ENCODE assay signal across 16 cellular contexts in genomic region chr4:3010998-3011397, GRCh38. TPM values are rescaled to one million over a fixed set of nuclear protein-coding genes. Genes with fewer than 3 reads are reported as not detected.
A peak's percentile ranks its signal among the peaks of the same experiment; 100 is the strongest.
DNase-seq lines count a peak whose midpoint lies in the region; ATAC-seq and TF ChIP-seq lines count a peak whose summit lies in the region.
"Had no signal": no experiment of that assay in that cellular context is flagged by ENCODE, and none has a peak within 500 bp of the region (broad histone marks: within the 10 kb centered on the region; RNA-seq: fewer than 3 reads in every experiment).

No MANE protein-coding gene starts in this region.

- WGBS in adrenal gland, 4 donors, result 73 to 89% (median 84%) methylated on average over 5 of the region's 5 CpGs

- H3K27me3 ChIP-seq in adrenal gland, result no peaks in the 10 kb centered on the region
- H3K27me3 ChIP-seq: BLaER1 treated with 17β-estradiol and CSF1 and Interleukin-3, amounts not matched to agents 10 nM and 100 nM had no signal

- no peaks in the 10 kb centered on the region for H3K36me3 ChIP-seq in adrenal gland (replicated peaks in 1 of 2)
- H3K36me3 ChIP-seq: BLaER1 treated with 17β-estradiol and CSF1 and Interleukin-3, amounts not matched to agents 10 nM and 100 nM had no signal

- H3K4me3 ChIP-seq in adrenal gland (no peak overlapping the region), fibroblast of pulmonary artery (replicated peaks; ENCODE audit: low read depth, low read length) (no peak overlapping the region)
- H3K4me3 ChIP-seq: BLaER1 treated with 17β-estradiol and CSF1 and Interleukin-3, amounts not matched to agents 10 nM and 100 nM had no signal

- TF ChIP-seq CTCF in adrenal gland (IDR thresholded peaks at IDR 0.05) (no peak), fibroblast of pulmonary artery (IDR thresholded peaks at IDR 0.05; ENCODE audit: low read length, missing control alignments) (no peak)

- H3K27ac ChIP-seq in adrenal gland, result peak overlapping the region in 4 of 5 donors; percentile 25 to 64 (median 54)
- H3K27ac ChIP-seq: BLaER1 treated with 17β-estradiol and CSF1 and Interleukin-3, amounts not matched to agents 10 nM and 100 nM had no signal

- peaks cover 0 to 12% of the 10 kb centered on the region in 2 donors for H3K4me1 ChIP-seq in adrenal gland (replicated peaks in 1 of 2)
- H3K4me1 ChIP-seq: BLaER1 treated with 17β-estradiol and CSF1 and Interleukin-3, amounts not matched to agents 10 nM and 100 nM had no signal

- intact Hi-C loops in adrenal gland (cut with DNase I), result no loop called here
- intact Hi-C loops in sciatic nerve (cut with DNase I), result no loop called here

- ATAC-seq in sciatic nerve, result peak; percentile 57
- no peak for ATAC-seq in GM18868 (IDR thresholded peaks at IDR 0.05; ENCODE audit: unreplicated experiment)
- ATAC-seq in GM18909 (IDR thresholded peaks at IDR 0.05; ENCODE audit: poor library complexity, unreplicated experiment), result no peak
- ATAC-seq in GM21367 (IDR thresholded peaks at IDR 0.05; ENCODE audit: unreplicated experiment), result no peak

- DNase-seq in COLO829 (ENCODE audit: low spot score) (peak; percentile 24), adrenal gland (peak in 6 of 7 donors; percentile 21 to 68 (median 30)), fibroblast of pulmonary artery (ENCODE audit: low read depth) (peak; percentile 39), sciatic nerve (ENCODE audit: low spot score) (no peak), HT-29 (ENCODE audit: low spot score) (no peak)
- DNase-seq: kidney; NCI-H1092 treated with DMSO at 0.1 percent for 48 hours; NCI-H510A treated with DMSO at 0.1 percent for 48 hours; nephron progenitor cell; SIG-M5; stimulated activated CD4-positive, alpha-beta T cell treated with anti-CD3 and anti-CD28 coated beads, Interleukin-15, amount 100 ng/mL, for 24 hours; stimulated activated CD8-positive, alpha-beta memory T cell treated with anti-CD3 and anti-CD28 coated beads, Interleukin-4, amount 100 ng/mL, for 48 hours had no signal

- no peaks in the 10 kb centered on the region for H3K9me3 ChIP-seq in adrenal gland (replicated peaks in 1 of 3)
- H3K9me3 ChIP-seq: BLaER1 treated with 17β-estradiol and CSF1 and Interleukin-3, amounts not matched to agents 10 nM and 100 nM had no signal

- no peak for TF ChIP-seq POLR2A in adrenal gland (IDR thresholded peaks at IDR 0.05)

RNA-seq across cellular contexts. Expression of gene GRK4, which starts 47.6 kb away (rescaled TPM):
- 1 to 10 TPM; 4.7 to 9.5 (median 7.4) TPM for total RNA-seq in adrenal gland
- polyA plus RNA-seq in adrenal gland, result 10 to 100 TPM in 2 of 3 donors, 1 to 10 TPM in 1; 8.1 to 20.1 (median 10.2) TPM
- total RNA-seq in sciatic nerve, result 14.8 TPM
- total RNA-seq in HT-29 (2014; rRNA removed; shearing (Covaris generic)), result 2.3 and 3.7 TPM in 2 replicates

RNA-seq across cellular contexts. Expression of gene NOP14, which starts 47.8 kb away (rescaled TPM):
- total RNA-seq in adrenal gland, result 10 to 100 TPM; 16.4 to 56.5 (median 23.3) TPM
- polyA plus RNA-seq in adrenal gland, result 10 to 100 TPM; 20.9 to 41.6 (median 25.5) TPM
- total RNA-seq in sciatic nerve, result 20.0 TPM
- 26.2 and 29.2 TPM in 2 replicates for total RNA-seq in HT-29 (2014; rRNA removed; shearing (Covaris generic))

Comparison
In these comparisons a context has a peak if more than half of its experiments do, and no peak if none do; other contexts are left out.
1. DNase-seq: peak in COLO829 (single experiment), adrenal gland (6 of 7) and fibroblast of pulmonary artery (single experiment); none in sciatic nerve (single experiment) and HT-29 (single experiment).